In the genomic region with DNA sequence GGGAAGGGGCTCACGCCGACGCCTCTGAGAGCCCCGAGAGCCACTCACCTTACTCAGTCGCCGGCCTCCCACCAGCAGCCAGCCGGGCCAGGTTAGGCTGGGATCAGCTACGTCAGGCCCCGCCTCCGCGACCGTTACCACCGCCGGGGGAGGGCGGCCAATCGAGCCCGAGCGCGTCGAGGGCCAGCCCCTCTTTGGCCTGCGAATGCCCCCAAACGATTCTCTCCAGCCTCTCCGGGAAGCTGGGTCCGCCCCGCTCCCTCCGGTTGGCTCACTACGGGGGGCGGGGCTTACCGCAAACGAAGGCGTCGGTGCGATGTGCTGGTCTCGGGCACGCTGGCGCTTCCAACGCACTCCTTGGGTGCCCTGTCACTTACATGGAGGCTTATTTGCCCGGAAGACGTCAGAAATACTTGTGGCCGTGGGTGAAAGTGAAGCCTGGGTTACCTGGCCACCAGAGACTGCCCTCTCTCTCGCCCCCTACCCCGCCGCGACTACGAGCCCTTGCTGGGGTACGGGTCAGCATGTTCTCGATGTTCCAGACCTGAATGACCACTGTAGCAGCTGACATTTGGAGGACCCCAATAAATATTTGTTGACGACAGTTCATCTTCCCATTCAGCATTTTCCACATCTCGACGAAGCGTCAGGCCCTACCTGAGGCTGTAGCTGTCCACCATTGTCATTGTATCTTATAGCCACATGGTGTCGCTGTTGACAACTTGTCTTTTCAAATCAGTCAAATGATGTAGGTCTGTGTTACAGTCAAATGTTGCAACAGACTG, we compare ENCODE assay signal across 1 cellular context.
TF ChIP-seq lines count a peak whose summit lies in the region.

A gene with protein sequence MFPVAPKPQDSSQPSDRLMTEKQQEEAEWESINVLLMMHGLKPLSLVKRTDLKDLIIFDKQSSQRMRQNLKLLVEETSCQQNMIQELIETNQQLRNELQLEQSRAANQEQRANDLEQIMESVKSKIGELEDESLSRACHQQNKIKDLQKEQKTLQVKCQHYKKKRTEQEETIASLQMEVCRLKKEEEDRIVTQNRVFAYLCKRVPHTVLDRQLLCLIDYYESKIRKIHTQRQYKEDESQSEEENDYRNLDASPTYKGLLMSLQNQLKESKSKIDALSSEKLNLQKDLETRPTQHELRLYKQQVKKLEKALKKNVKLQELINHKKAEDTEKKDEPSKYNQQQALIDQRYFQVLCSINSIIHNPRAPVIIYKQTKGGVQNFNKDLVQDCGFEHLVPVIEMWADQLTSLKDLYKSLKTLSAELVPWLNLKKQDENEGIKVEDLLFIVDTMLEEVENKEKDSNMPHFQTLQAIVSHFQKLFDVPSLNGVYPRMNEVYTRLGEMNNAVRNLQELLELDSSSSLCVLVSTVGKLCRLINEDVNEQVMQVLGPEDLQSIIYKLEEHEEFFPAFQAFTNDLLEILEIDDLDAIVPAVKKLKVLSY (minus strand): TSS at position 111 of the 785 bp plus-strand sequence. CDS start 21,333 bp downstream, outside the sequence.

TF ChIP-seq in HEK293, 187 proteins besides CTCF, POLR2A, EP300 and RAD21 (continued from another document and continues in another):
- TF ChIP-seq ZNF426 (tag by site-specific recombination; IDR thresholded peaks at IDR 0.05), result no peak
- TF ChIP-seq ZNF530 (tag by site-specific recombination; IDR thresholded peaks at IDR 0.05; ENCODE audit: low read depth), result no peak
- TF ChIP-seq ZNF658 (tag by site-specific recombination; IDR thresholded peaks at IDR 0.05), result no peak
- peak; percentile 81 for TF ChIP-seq ZNF121 (tag by site-specific recombination; IDR thresholded peaks at IDR 0.05)
- TF ChIP-seq ZNF394 (tag by site-specific recombination; IDR thresholded peaks at IDR 0.05; ENCODE audit: borderline replicate concordance), result 0 out of 2 replicates have a peak, but pooled peaks have one; percentile 22
- TF ChIP-seq ZNF624 (tag by site-specific recombination; IDR thresholded peaks at IDR 0.05), result no peak
- no peak for TF ChIP-seq ZNF596 (tag by site-specific recombination; IDR thresholded peaks at IDR 0.05)
- no peak for TF ChIP-seq ZNF350 (tag by site-specific recombination; IDR thresholded peaks at IDR 0.05)
- TF ChIP-seq, protein P1, sequence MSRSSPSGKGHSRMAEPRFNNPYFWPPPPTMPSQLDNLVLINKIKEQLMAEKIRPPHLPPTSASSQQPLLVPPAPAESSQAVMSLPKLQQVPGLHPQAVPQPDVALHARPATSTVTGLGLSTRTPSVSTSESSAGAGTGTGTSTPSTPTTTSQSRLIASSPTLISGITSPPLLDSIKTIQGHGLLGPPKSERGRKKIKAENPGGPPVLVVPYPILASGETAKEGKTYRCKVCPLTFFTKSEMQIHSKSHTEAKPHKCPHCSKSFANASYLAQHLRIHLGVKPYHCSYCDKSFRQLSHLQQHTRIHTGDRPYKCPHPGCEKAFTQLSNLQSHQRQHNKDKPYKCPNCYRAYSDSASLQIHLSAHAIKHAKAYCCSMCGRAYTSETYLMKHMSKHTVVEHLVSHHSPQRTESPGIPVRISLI (tag by site-specific recombination; IDR thresholded peaks at IDR 0.05), result no peak
- no peak for TF ChIP-seq ZNF292 (tag by site-specific recombination; IDR thresholded peaks at IDR 0.05; ENCODE audit: borderline replicate concordance, low read depth)
- peak; percentile 92 for TF ChIP-seq TRIM28 (IDR thresholded peaks at IDR 0.05; ENCODE audit: borderline replicate concordance, low read length)
- TF ChIP-seq ZNF354C (tag by site-specific recombination; IDR thresholded peaks at IDR 0.05; ENCODE audit: borderline replicate concordance, low read depth), result no peak
- TF ChIP-seq, protein P2, sequence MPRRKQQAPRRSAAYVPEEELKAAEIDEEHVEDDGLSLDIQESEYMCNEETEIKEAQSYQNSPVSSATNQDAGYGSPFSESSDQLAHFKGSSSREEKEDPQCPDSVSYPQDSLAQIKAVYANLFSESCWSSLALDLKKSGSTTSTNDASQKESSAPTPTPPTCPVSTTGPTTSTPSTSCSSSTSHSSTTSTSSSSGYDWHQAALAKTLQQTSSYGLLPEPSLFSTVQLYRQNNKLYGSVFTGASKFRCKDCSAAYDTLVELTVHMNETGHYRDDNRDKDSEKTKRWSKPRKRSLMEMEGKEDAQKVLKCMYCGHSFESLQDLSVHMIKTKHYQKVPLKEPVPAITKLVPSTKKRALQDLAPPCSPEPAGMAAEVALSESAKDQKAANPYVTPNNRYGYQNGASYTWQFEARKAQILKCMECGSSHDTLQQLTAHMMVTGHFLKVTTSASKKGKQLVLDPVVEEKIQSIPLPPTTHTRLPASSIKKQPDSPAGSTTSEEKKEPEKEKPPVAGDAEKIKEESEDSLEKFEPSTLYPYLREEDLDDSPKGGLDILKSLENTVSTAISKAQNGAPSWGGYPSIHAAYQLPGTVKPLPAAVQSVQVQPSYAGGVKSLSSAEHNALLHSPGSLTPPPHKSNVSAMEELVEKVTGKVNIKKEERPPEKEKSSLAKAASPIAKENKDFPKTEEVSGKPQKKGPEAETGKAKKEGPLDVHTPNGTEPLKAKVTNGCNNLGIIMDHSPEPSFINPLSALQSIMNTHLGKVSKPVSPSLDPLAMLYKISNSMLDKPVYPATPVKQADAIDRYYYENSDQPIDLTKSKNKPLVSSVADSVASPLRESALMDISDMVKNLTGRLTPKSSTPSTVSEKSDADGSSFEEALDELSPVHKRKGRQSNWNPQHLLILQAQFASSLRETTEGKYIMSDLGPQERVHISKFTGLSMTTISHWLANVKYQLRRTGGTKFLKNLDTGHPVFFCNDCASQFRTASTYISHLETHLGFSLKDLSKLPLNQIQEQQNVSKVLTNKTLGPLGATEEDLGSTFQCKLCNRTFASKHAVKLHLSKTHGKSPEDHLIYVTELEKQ (tag by site-specific recombination; IDR thresholded peaks at IDR 0.05; ENCODE audit: borderline replicate concordance), result no peak
- peak; percentile 66 for TF ChIP-seq ZNF629 (tag by site-specific recombination; IDR thresholded peaks at IDR 0.05)
- 0 out of 2 replicates have a peak, but pooled peaks have one; percentile 8 for TF ChIP-seq IKZF3 (tag by site-specific recombination; IDR thresholded peaks at IDR 0.05)
- TF ChIP-seq, protein P3, sequence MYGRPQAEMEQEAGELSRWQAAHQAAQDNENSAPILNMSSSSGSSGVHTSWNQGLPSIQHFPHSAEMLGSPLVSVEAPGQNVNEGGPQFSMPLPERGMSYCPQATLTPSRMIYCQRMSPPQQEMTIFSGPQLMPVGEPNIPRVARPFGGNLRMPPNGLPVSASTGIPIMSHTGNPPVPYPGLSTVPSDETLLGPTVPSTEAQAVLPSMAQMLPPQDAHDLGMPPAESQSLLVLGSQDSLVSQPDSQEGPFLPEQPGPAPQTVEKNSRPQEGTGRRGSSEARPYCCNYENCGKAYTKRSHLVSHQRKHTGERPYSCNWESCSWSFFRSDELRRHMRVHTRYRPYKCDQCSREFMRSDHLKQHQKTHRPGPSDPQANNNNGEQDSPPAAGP (tag by site-specific recombination; IDR thresholded peaks at IDR 0.05), result no peak
- TF ChIP-seq REPIN1 (tag by site-specific recombination; IDR thresholded peaks at IDR 0.05; ENCODE audit: low read depth), result no peak
- TF ChIP-seq ZNF341 (tag by site-specific recombination; IDR thresholded peaks at IDR 0.05; ENCODE audit: low read depth), result no peak; the same call in 1 of the 2 replicates
- TF ChIP-seq SETDB1 (IDR thresholded peaks at IDR 0.05; ENCODE audit: insufficient read length, low read length), result peak; percentile 68
- TF ChIP-seq ZFP37 (tag by site-specific recombination; IDR thresholded peaks at IDR 0.05), result 0 out of 2 replicates have a peak, but pooled peaks have one; percentile 31
- peak; percentile 63 for TF ChIP-seq GLIS1 (tag by site-specific recombination; IDR thresholded peaks at IDR 0.05)
- no peak for TF ChIP-seq GLI4 (tag by site-specific recombination; IDR thresholded peaks at IDR 0.05)
- TF ChIP-seq, protein P4, sequence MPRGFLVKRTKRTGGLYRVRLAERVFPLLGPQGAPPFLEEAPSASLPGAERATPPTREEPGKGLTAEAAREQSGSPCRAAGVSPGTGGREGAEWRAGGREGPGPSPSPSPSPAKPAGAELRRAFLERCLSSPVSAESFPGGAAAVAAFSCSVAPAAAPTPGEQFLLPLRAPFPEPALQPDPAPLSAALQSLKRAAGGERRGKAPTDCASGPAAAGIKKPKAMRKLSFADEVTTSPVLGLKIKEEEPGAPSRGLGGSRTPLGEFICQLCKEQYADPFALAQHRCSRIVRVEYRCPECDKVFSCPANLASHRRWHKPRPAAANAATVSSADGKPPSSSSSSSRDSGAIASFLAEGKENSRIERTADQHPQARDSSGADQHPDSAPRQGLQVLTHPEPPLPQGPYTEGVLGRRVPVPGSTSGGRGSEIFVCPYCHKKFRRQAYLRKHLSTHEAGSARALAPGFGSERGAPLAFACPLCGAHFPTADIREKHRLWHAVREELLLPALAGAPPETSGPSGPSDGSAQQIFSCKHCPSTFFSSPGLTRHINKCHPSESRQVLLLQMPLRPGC (tag by site-specific recombination; IDR thresholded peaks at IDR 0.05), result no peak
- TF ChIP-seq, protein P5, sequence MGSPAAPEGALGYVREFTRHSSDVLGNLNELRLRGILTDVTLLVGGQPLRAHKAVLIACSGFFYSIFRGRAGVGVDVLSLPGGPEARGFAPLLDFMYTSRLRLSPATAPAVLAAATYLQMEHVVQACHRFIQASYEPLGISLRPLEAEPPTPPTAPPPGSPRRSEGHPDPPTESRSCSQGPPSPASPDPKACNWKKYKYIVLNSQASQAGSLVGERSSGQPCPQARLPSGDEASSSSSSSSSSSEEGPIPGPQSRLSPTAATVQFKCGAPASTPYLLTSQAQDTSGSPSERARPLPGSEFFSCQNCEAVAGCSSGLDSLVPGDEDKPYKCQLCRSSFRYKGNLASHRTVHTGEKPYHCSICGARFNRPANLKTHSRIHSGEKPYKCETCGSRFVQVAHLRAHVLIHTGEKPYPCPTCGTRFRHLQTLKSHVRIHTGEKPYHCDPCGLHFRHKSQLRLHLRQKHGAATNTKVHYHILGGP (tag by site-specific recombination; IDR thresholded peaks at IDR 0.05), result no peak
- peak; percentile 86 for TF ChIP-seq SP3 (tag by site-specific recombination; IDR thresholded peaks at IDR 0.05)
- TF ChIP-seq ZNF768 (tag by site-specific recombination; IDR thresholded peaks at IDR 0.05), result no peak
- TF ChIP-seq KLF8 (tag by site-specific recombination; IDR thresholded peaks at IDR 0.05), result no peak
- TF ChIP-seq ZNF24 (tag by site-specific recombination; IDR thresholded peaks at IDR 0.05), result no peak
- TF ChIP-seq ZNF266 (tag by site-specific recombination; IDR thresholded peaks at IDR 0.05; ENCODE audit: low read depth), result no peak
- TF ChIP-seq ZNF335 (tag by site-specific recombination; conservative IDR thresholded peaks at IDR 0.05), result peak; percentile 86
- no peak for TF ChIP-seq ZNF777 (tag by site-specific recombination; IDR thresholded peaks at IDR 0.05; ENCODE audit: borderline replicate concordance)
- TF ChIP-seq, protein P6, sequence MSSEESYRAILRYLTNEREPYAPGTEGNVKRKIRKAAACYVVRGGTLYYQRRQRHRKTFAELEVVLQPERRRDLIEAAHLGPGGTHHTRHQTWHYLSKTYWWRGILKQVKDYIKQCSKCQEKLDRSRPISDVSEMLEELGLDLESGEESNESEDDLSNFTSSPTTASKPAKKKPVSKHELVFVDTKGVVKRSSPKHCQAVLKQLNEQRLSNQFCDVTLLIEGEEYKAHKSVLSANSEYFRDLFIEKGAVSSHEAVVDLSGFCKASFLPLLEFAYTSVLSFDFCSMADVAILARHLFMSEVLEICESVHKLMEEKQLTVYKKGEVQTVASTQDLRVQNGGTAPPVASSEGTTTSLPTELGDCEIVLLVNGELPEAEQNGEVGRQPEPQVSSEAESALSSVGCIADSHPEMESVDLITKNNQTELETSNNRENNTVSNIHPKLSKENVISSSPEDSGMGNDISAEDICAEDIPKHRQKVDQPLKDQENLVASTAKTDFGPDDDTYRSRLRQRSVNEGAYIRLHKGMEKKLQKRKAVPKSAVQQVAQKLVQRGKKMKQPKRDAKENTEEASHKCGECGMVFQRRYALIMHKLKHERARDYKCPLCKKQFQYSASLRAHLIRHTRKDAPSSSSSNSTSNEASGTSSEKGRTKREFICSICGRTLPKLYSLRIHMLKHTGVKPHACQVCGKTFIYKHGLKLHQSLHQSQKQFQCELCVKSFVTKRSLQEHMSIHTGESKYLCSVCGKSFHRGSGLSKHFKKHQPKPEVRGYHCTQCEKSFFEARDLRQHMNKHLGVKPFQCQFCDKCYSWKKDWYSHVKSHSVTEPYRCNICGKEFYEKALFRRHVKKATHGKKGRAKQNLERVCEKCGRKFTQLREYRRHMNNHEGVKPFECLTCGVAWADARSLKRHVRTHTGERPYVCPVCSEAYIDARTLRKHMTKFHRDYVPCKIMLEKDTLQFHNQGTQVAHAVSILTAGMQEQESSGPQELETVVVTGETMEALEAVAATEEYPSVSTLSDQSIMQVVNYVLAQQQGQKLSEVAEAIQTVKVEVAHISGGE (tag by site-specific recombination; conservative IDR thresholded peaks at IDR 0.05; ENCODE audit: low read depth), result peak; percentile 74
- TF ChIP-seq ZNF670 (tag by site-specific recombination; IDR thresholded peaks at IDR 0.05; ENCODE audit: low read depth), result no peak
- TF ChIP-seq, protein P7, sequence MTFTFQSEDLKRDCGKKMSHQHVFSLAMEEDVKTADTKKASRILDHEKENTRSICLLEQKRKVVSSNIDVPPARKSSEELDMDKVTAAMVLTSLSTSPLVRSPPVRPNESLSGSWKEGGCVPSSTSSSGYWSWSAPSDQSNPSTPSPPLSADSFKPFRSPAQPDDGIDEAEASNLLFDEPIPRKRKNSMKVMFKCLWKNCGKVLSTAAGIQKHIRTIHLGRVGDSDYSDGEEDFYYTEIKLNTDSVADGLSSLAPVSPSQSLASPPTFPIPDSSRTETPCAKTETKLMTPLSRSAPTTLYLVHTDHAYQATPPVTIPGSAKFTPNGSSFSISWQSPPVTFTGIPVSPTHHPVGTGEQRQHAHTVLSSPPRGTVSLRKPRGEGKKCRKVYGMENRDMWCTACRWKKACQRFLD (tag by site-specific recombination; IDR thresholded peaks at IDR 0.05), result no peak
- TF ChIP-seq ZNF16 (tag by site-specific recombination; IDR thresholded peaks at IDR 0.05; ENCODE audit: low read depth), result no peak
- TF ChIP-seq ZSCAN30 (tag by site-specific recombination; IDR thresholded peaks at IDR 0.05), result no peak; the same call in 1 of the 2 replicates
- no peak for TF ChIP-seq ZNF747 (tag by site-specific recombination; IDR thresholded peaks at IDR 0.05)
- no peak; the same call in 1 of the 2 replicates for TF ChIP-seq ZNF558 (tag by site-specific recombination; IDR thresholded peaks at IDR 0.05)
- no peak for TF ChIP-seq ZNF10 (tag by site-specific recombination; IDR thresholded peaks at IDR 0.05)
- TF ChIP-seq ZNF366 (tag by site-specific recombination; conservative IDR thresholded peaks at IDR 0.05), result no peak
- no peak for TF ChIP-seq ZNF223 (tag by site-specific recombination; IDR thresholded peaks at IDR 0.05)
- peak; percentile 96 for TF ChIP-seq SP2 (tag by site-specific recombination; IDR thresholded peaks at IDR 0.05)
- TF ChIP-seq FEZF1 (tag by site-specific recombination; IDR thresholded peaks at IDR 0.05), result no peak
- TF ChIP-seq, protein P8, sequence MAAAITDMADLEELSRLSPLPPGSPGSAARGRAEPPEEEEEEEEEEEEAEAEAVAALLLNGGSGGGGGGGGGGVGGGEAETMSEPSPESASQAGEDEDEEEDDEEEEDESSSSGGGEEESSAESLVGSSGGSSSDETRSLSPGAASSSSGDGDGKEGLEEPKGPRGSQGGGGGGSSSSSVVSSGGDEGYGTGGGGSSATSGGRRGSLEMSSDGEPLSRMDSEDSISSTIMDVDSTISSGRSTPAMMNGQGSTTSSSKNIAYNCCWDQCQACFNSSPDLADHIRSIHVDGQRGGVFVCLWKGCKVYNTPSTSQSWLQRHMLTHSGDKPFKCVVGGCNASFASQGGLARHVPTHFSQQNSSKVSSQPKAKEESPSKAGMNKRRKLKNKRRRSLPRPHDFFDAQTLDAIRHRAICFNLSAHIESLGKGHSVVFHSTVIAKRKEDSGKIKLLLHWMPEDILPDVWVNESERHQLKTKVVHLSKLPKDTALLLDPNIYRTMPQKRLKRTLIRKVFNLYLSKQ (tag by site-specific recombination; IDR thresholded peaks at IDR 0.05; ENCODE audit: borderline replicate concordance), result no peak
- peak; percentile 70 for TF ChIP-seq ZBTB20 (tag by site-specific recombination; IDR thresholded peaks at IDR 0.05)
